Comparison of ENCODE assay signal across 8 cellular contexts in the genomic region with DNA sequence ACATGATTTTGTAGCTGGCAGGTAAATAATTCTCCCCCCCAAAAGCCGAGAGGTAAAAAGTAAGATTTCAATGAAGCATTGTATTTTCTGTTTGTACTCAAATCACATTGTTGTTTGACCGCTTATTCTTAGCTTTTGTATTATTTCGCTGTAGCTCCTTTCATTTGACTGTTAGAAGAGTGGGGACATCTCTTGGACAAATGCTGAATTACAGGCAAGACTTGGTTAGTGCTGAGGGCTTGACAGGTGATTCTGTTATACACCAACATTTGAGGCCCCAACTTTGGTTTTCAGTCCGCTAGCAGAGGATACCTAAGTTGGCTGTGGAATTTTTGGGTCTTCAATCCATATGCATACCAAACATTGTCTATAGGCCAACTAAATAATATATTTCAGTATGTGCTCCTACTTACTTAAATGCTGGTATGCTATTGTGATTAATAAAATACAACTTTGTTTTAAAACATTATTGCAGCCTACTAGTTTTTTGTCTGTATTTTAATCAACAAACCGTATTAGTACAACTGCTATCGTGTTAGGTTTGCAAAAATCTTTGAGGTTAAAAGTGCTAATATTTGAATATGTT.
DNase-seq lines count a peak whose midpoint lies in the region; ATAC-seq, FAIRE-seq and TF ChIP-seq lines count a peak whose summit lies in the region.

No MANE protein-coding gene starts in this region.

- ATAC-seq in GM19455 (IDR thresholded peaks at IDR 0.05; ENCODE audit: unreplicated experiment) (no peak), HG03097 (IDR thresholded peaks at IDR 0.05; ENCODE audit: low FRiP score, unreplicated experiment) (no peak)

- no peaks in the 10 kb centered on the region for H3K9me3 Mint-ChIP-seq in nephron progenitor cell

- no peak overlapping the region for H3K4me3 ChIP-seq in epithelial cell of proximal tubule (ENCODE audit: low read depth, low read length)

- no peaks in the 10 kb centered on the region for H3K36me3 Mint-ChIP-seq in nephron progenitor cell (ENCODE audit: low read depth)

- TF ChIP-seq CTCF in epithelial cell of proximal tubule (conservative IDR thresholded peaks at IDR 0.05; ENCODE audit: low read depth, low read length) = peak; percentile 83
- TF ChIP-seq CTCF in nephron progenitor cell (IDR thresholded peaks at IDR 0.05) = peak; percentile 70

- no peak overlapping the region for H3K4me3 Mint-ChIP-seq in nephron progenitor cell

- peak; percentile 81 for DNase-seq in ACHN
- DNase-seq in NCI-H128 (lab: John Stamatoyannopoulos, UW; ENCODE audit: unreplicated experiment) = peak; percentile 65
- DNase-seq in SW480 (ENCODE audit: low spot score) = peak; percentile 76
- DNase-seq in epithelial cell of proximal tubule (ENCODE audit: low read depth) = peak; percentile 27
- peak; percentile 16 for DNase-seq in nephron progenitor cell

- peaks cover 3% of the 10 kb centered on the region for H3K4me1 Mint-ChIP-seq in nephron progenitor cell

- in situ Hi-C loops in ACHN (cut with HindIII; ENCODE audit: low pct_ligation_motif_present, low pct_unique_long_range_greater_than_20kb, low sequenced_read_pairs) = no loop called here

- H3K27ac Mint-ChIP-seq in nephron progenitor cell = no peak overlapping the region

- peak; percentile 95 for FAIRE-seq in G401.6 (lab: Jason Lieb, UNC)

- H3K27me3 Mint-ChIP-seq in nephron progenitor cell (ENCODE audit: low read depth, poor library complexity) = no peaks in the 10 kb centered on the region

Comparison
In these comparisons a context has a peak if more than half of its experiments do, and no peak if none do; other contexts are left out.
1. DNase-seq: peak in every context shown above with its lines; median percentile 81 in ACHN; 76 in SW480; 65 in NCI-H128; 27 in epithelial cell of proximal tubule; 16 in nephron progenitor cell.